1 cellular context compared by ENCODE assay signal in genomic region chr5:87138091-87138819, GRCh38.
A peak's percentile ranks its signal among the peaks of the same experiment; 100 is the strongest.
TF ChIP-seq lines count a peak whose summit lies in the region.

No MANE protein-coding gene starts in this region.

TF ChIP-seq in SK-N-SH, 30 proteins besides CTCF, POLR2A, EP300 and RAD21 (continued from another document):
- peak; percentile 3; the same call in 1 of the 2 replicates for TF ChIP-seq FOSL2 (IDR thresholded peaks at IDR 0.05; ENCODE audit: borderline replicate concordance, low read depth)
- no peak for TF ChIP-seq RCOR1 (IDR thresholded peaks at IDR 0.05; ENCODE audit: low read length)
- TF ChIP-seq EZH2phosphoT487 (IDR thresholded peaks at IDR 0.05; ENCODE audit: borderline replicate concordance, low read depth), result no peak
- no peak for TF ChIP-seq MXI1 (IDR thresholded peaks at IDR 0.05; ENCODE audit: low read depth, low read length)
- no peak for TF ChIP-seq TAF1 (IDR thresholded peaks at IDR 0.05; ENCODE audit: borderline replicate concordance, low read depth, low read length)
- no peak for TF ChIP-seq ZBTB33 (IDR thresholded peaks at IDR 0.05; ENCODE audit: borderline replicate concordance, low read depth)
- no peak for TF ChIP-seq CHD2 (IDR thresholded peaks at IDR 0.05; ENCODE audit: low read length, partially characterized antibody)
- no peak for TF ChIP-seq RXRA (IDR thresholded peaks at IDR 0.05; ENCODE audit: borderline replicate concordance, low read depth)
- TF ChIP-seq TCF12 (IDR thresholded peaks at IDR 0.05), result peak; percentile 54; the same call in 1 of the 2 replicates
- peak; percentile 22; the same call in 1 of the 2 replicates for TF ChIP-seq PBX3 (IDR thresholded peaks at IDR 0.05)
- no peak for TF ChIP-seq POLR2AphosphoS5 (IDR thresholded peaks at IDR 0.05; ENCODE audit: low read depth, low read length)
- no peak for TF ChIP-seq RFX5 (IDR thresholded peaks at IDR 0.05; ENCODE audit: low read length)
- no peak for TF ChIP-seq YY1 (IDR thresholded peaks at IDR 0.05; ENCODE audit: low read depth)
- no peak for TF ChIP-seq SIN3A (IDR thresholded peaks at IDR 0.05; ENCODE audit: borderline replicate concordance, low read depth, low read length)
